In the genomic region with DNA sequence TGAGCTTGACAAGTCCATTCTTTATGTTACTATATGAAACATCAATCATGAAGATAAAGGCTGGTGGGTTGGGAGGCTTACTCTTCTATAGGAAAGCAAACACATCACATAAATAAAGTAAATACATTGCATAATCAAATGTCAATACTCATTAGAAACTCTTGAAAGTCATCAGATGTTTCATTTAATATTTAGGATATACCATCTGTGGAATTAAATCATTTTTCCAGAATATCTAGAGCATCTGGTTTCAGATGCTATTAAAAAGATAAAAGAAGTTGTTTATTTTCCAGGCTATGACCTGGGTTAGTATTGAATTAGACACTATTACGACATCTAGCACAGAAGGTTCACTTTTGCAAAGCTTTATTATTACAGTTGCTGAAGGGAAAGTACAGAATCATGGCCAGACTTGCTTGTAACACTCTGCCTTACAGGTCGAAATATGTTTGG, we compare ENCODE assay signal across 1 cellular context.
TF ChIP-seq lines count a peak whose summit lies in the region.

No MANE protein-coding gene starts in this region.

TF ChIP-seq in SK-N-SH treated with all-trans-retinoic acid at 6 μM for 48 hours, 23 proteins besides CTCF, POLR2A, EP300 and RAD21 (continued from another document):
- TF ChIP-seq CREB5 (CRISPR knock-in tag; IDR thresholded peaks at IDR 0.05; ENCODE audit: low read depth): peak; percentile 54; the same call in 1 of the 2 replicates
